Comparison of ENCODE assay signal across 21 cellular contexts in genomic region chr3:72973786-72974185, GRCh38. TPM values are rescaled to one million over a fixed set of nuclear protein-coding genes. Genes with fewer than 3 reads are reported as not detected.
DNase-seq lines count a peak whose midpoint lies in the region; ATAC-seq, FAIRE-seq and TF ChIP-seq lines count a peak whose summit lies in the region.
"Had no signal": no experiment of that assay in that cellular context is flagged by ENCODE, and none has a peak within 500 bp of the region (broad histone marks: within the 10 kb centered on the region; RNA-seq: fewer than 3 reads in every experiment).

No MANE protein-coding gene starts in this region.

- H3K9me1 ChIP-seq in keratinocyte (ENCODE audit: control insufficient read depth, extremely low read depth, insufficient read depth, low read length), result no peaks in the 10 kb centered on the region

- H3K27me3 ChIP-seq in mammary epithelial cell (ENCODE audit: insufficient read depth, low read length) (no peaks in the 10 kb centered on the region), breast epithelium (no peaks in the 10 kb centered on the region), bronchial epithelial cell (ENCODE audit: control insufficient read depth, insufficient read depth, low read length) (no peaks in the 10 kb centered on the region), keratinocyte (ENCODE audit: control insufficient read depth, extremely low read depth, insufficient read depth, low read length) (no peaks in the 10 kb centered on the region)
- H3K27me3 ChIP-seq: BLaER1 treated with 17β-estradiol and CSF1 and Interleukin-3, amounts not matched to agents 10 nM and 100 nM; Peyer's patch; SJCRH30 had no signal

- no peaks in the 10 kb centered on the region for H3K79me2 ChIP-seq in mammary epithelial cell (ENCODE audit: insufficient read depth, low read length)
- H3K79me2 ChIP-seq in keratinocyte (ENCODE audit: control insufficient read depth, insufficient read depth, low read length), result no peaks in the 10 kb centered on the region

- H2AFZ ChIP-seq in mammary epithelial cell (ENCODE audit: low read depth, low read length) (peak overlapping the region; percentile 68), keratinocyte (ENCODE audit: control insufficient read depth, low read length) (peak overlapping the region; percentile 80)

- dilution Hi-C loops in mammary epithelial cell (cut with HindIII; ENCODE audit: low sequenced_read_pairs) (no loop called here), keratinocyte (cut with MboI; ENCODE audit: extremely low pct_ligation_motif_present, low sequenced_read_pairs) (no loop called here)

- H3K4me1 ChIP-seq in mammary epithelial cell (ENCODE audit: insufficient read depth, low read length) (peaks cover 13% of the 10 kb centered on the region), breast epithelium (no peaks in the 10 kb centered on the region), keratinocyte (ENCODE audit: control insufficient read depth, extremely low read depth, insufficient read depth, low read length) (peaks cover 11% of the 10 kb centered on the region)
- H3K4me1 ChIP-seq: Peyer's patch, SJCRH30 had no signal

- H4K20me1 ChIP-seq in mammary epithelial cell (ENCODE audit: insufficient read depth, low read length) (no peaks in the 10 kb centered on the region), keratinocyte (ENCODE audit: control insufficient read depth, extremely low read depth, insufficient read depth, low read length) (no peaks in the 10 kb centered on the region)
- H4K20me1 ChIP-seq: BLaER1 treated with 17β-estradiol and CSF1 and Interleukin-3, amounts not matched to agents 10 nM and 100 nM had no signal

- 92% methylated on average over 2 of the region's 2 CpGs for WGBS in mammary epithelial cell (ENCODE audit: low coverage, missing lambda C conversion rate)

- CTCF ChIA-PET in mammary epithelial cell (lab: Charles Lee; ENCODE audit: low non-redundant PET), result interaction anchor here (0.5 kb wide), 1 partner anchor 24 kb away, joined by 12 read pairs; no protein-coding TSS in a partner anchor

- BruUV-seq in mammary epithelial cell (replicated peaks; lab: Mats Ljungman, UMichigan), result no TSS peak

- H3K4me3 ChIP-seq in mammary epithelial cell (replicated peaks in 1 of 3; ENCODE audit: insufficient read depth in 1 of 3, low read depth in 2 of 3, low read length in 3 of 3) (no peak overlapping the region), breast epithelium (no peak overlapping the region), bronchial epithelial cell (ENCODE audit: low read depth, low read length) (no peak overlapping the region), keratinocyte (ENCODE audit: control insufficient read depth in 2 of 3, extremely low read depth in 1 of 3, insufficient read depth in 2 of 3, low read depth in 1 of 3, low read length in 3 of 3) (no peak overlapping the region)
- H3K4me3 ChIP-seq: BLaER1 treated with 17β-estradiol and CSF1 and Interleukin-3, amounts not matched to agents 10 nM and 100 nM; SJCRH30 had no signal

- no peak for ATAC-seq in HG03097 (IDR thresholded peaks at IDR 0.05; ENCODE audit: low FRiP score, unreplicated experiment)

- no peak for TF ChIP-seq CTCF in mammary epithelial cell (conservative IDR thresholded peaks at IDR 0.05 in 1 of 2, IDR thresholded peaks at IDR 0.05 in 1 of 2; ENCODE audit: extremely low read depth in 1 of 2, insufficient read depth in 1 of 2, low read depth in 1 of 2, low read length in 2 of 2)
- TF ChIP-seq CTCF in breast epithelium (IDR thresholded peaks at IDR 0.05), result no peak
- no peak for TF ChIP-seq CTCF in bronchial epithelial cell (IDR thresholded peaks at IDR 0.05; ENCODE audit: insufficient read depth, low read length, severe bottlenecking)
- TF ChIP-seq CTCF in keratinocyte (optimal IDR thresholded peaks at IDR 0.05 in 1 of 3, IDR thresholded peaks at IDR 0.05 in 1 of 3, conservative IDR thresholded peaks at IDR 0.05 in 1 of 3; ENCODE audit: extremely low read depth in 1 of 3, insufficient read depth in 2 of 3, low read length in 3 of 3), result no peak

- H3K27ac ChIP-seq in mammary epithelial cell (ENCODE audit: insufficient read depth, low read depth, low read length), result no peak overlapping the region
- H3K27ac ChIP-seq in breast epithelium, result no peak overlapping the region
- no peak overlapping the region for H3K27ac ChIP-seq in keratinocyte (ENCODE audit: control insufficient read depth, insufficient read depth, low read length)
- H3K27ac ChIP-seq: BLaER1 treated with 17β-estradiol and CSF1 and Interleukin-3, amounts not matched to agents 10 nM and 100 nM; SJCRH30 had no signal

- in situ Hi-C loops in mammary epithelial cell (cut with MboI; ENCODE audit: low sequenced_read_pairs in 2 of 2), result no loop called here

- H3K9ac ChIP-seq in mammary epithelial cell (ENCODE audit: insufficient read depth, low read length), result no peak overlapping the region
- H3K9ac ChIP-seq in keratinocyte (ENCODE audit: control insufficient read depth, extremely low read depth, insufficient read depth, low read length), result no peak overlapping the region
- H3K9ac ChIP-seq: BLaER1 treated with 17β-estradiol and CSF1 and Interleukin-3, amounts not matched to agents 10 nM and 100 nM had no signal

- no peaks in the 10 kb centered on the region for H3K36me3 ChIP-seq in mammary epithelial cell (ENCODE audit: insufficient read depth, low read length)
- no peaks in the 10 kb centered on the region for H3K36me3 ChIP-seq in breast epithelium
- no peaks in the 10 kb centered on the region for H3K36me3 ChIP-seq in bronchial epithelial cell (ENCODE audit: control insufficient read depth, insufficient read depth, low read length)
- H3K36me3 ChIP-seq in keratinocyte (ENCODE audit: control insufficient read depth in 2 of 2, extremely low read depth in 1 of 2, insufficient read depth in 2 of 2, low read length in 2 of 2), result no peaks in the 10 kb centered on the region
- H3K36me3 ChIP-seq: BLaER1 treated with 17β-estradiol and CSF1 and Interleukin-3, amounts not matched to agents 10 nM and 100 nM; SJCRH30 had no signal

- FAIRE-seq in bronchial epithelial cell (lab: Jason Lieb, UNC) (no peak), keratinocyte (lab: Jason Lieb, UNC) (no peak)
- FAIRE-seq: G401.6, HTR-8/SVneo had no signal

- intact Hi-C loops in mammary epithelial cell (cut with micrococcal nuclease) (no loop called here), breast epithelium (cut with DNase I; ENCODE audit: low total_unique reads) (no loop called here)

- H3K4me2 ChIP-seq in mammary epithelial cell (ENCODE audit: insufficient read depth, low read depth, low read length), result peak overlapping the region; percentile 37
- peak overlapping the region; percentile 11 for H3K4me2 ChIP-seq in keratinocyte (ENCODE audit: control insufficient read depth, extremely low read depth, insufficient read depth, low read depth, low read length)
- H3K4me2 ChIP-seq: BLaER1 treated with 17β-estradiol and CSF1 and Interleukin-3, amounts not matched to agents 10 nM and 100 nM had no signal

- DNase-seq in mammary epithelial cell (no peak), breast epithelium (ENCODE audit: low spot score in 2 of 2) (no peak), bronchial epithelial cell (ENCODE audit: low read depth) (peak; percentile 51), keratinocyte (ENCODE audit: low read depth, low spot score) (no peak), globus pallidus (ENCODE audit: low spot score) (no peak), nucleus accumbens (lab: John Stamatoyannopoulos, UW) (no peak)
- DNase-seq in activated CD4-positive, alpha-beta T cell treated with anti-CD3 and anti-CD28 coated beads, Interleukin-2, amount 50 U/mL, for 4 hours, result no peak
- DNase-seq: 8988T; CD4-positive, alpha-beta memory T cell; Karpas-422; NCI-H1694; NCI-H2081 treated with DMSO at 0.1 percent for 48 hours; NCI-H2171 treated with DMSO at 0.1 percent for 48 hours; NCI-H524 treated with DMSO at 0.1 percent for 48 hours; NCI-H82; SJCRH30 had no signal

- no peak for TF ChIP-seq POLR2A in breast epithelium (IDR thresholded peaks at IDR 0.05)

- H3K9me3 ChIP-seq in mammary epithelial cell (replicated peaks; ENCODE audit: insufficient read depth, low read length) (no peaks in the 10 kb centered on the region), breast epithelium (no peaks in the 10 kb centered on the region), keratinocyte (ENCODE audit: control insufficient read depth, low read depth, low read length) (no peaks in the 10 kb centered on the region)
- H3K9me3 ChIP-seq: Peyer's patch, SJCRH30 had no signal

RNA-seq across cellular contexts. Expression of gene PPP4R2, which starts 22.8 kb away (rescaled TPM):
- total RNA-seq in mammary epithelial cell, result 10 to 100 TPM; 57.0 to 74.4 TPM
- polyA plus RNA-seq in mammary epithelial cell, result 13.5 TPM
- polyA minus RNA-seq in mammary epithelial cell, result 14.8 TPM
- 10 to 100 TPM; 34.6 to 71.4 (median 49.2) TPM for total RNA-seq in breast epithelium
- total RNA-seq in bronchial epithelial cell, result 82.1 and 117 TPM in 2 replicates
- 19.2 to 46.6 TPM (median 19.3 TPM) in 3 replicates for polyA plus RNA-seq in keratinocyte
- polyA plus RNA-seq in keratinocyte (2011; ENCODE audit: low read depth), result 46.7 TPM
- 13.0 and 24.2 TPM in 2 replicates for polyA plus RNA-seq in keratinocyte (2011; cell fraction: cytosol; rRNA removed)
- polyA plus RNA-seq in keratinocyte (2011; cell fraction: nucleus; rRNA removed), result 19.5 and 26.1 TPM in 2 replicates
- 25.6 and 32.0 TPM in 2 replicates for polyA plus RNA-seq in keratinocyte (2012; ENCODE audit: low replicate concordance)
- 0.72 to 21.5 TPM (median 8.9 TPM) in 3 replicates for polyA minus RNA-seq in keratinocyte
- 11.3 TPM for polyA minus RNA-seq in keratinocyte (2011; cell fraction: cytosol; rRNA and poly(A)+ RNA removed)
- 10.2 and 26.3 TPM in 2 replicates for polyA minus RNA-seq in keratinocyte (2011; cell fraction: nucleus; rRNA and poly(A)+ RNA removed)
